ENCODE assay signal across 17 cellular contexts in genomic region chr4:105197777-105198176, GRCh38.
"Had no signal": no experiment of that assay in that cellular context is flagged by ENCODE, and none has a peak within 500 bp of the region (broad histone marks: within the 10 kb centered on the region; RNA-seq: fewer than 3 reads in every experiment).

No MANE protein-coding gene starts in this region.

- H3K4me3 ChIP-seq: adrenal gland, coronary artery, gastroesophageal sphincter, heart right ventricle, left lung had no signal

- DNase-seq: activated CD4-positive, alpha-beta T cell treated with anti-CD3 and anti-CD28 coated beads for 4 hours; activated CD8-positive, alpha-beta T cell treated with anti-CD3 and anti-CD28 coated beads for 36 hours; activated effector memory CD4-positive, alpha-beta T cell treated with Interleukin-2 at 50 U/mL for 16 hours; activated naive CD4-positive, alpha-beta T cell treated with anti-CD3 and anti-CD28 coated beads, Interleukin-2, amount 50 U/mL, for 16 hours; activated T-cell treated with anti-CD3 and anti-CD28 coated beads, Interleukin-2, amount 50 U/mL, for 4 hours; adrenal gland; caudate nucleus; effector CD4-positive, alpha-beta T cell; heart right ventricle; left lung; mammary epithelial cell; naive B cell; T-helper 17 cell had no signal

- ATAC-seq: activated CD8-positive, alpha-beta T cell treated with anti-CD3 and anti-CD28 coated beads for 36 hours; activated T-cell treated with anti-CD3 and anti-CD28 coated beads, Interleukin-2, amount 50 U/mL, for 4 hours; gastroesophageal sphincter; heart right ventricle; left lung; stimulated activated effector memory CD8-positive, alpha-beta T cell treated with anti-CD3 and anti-CD28 coated beads, Interleukin-12 subunit alpha, Interleukin-12 subunit beta, amount 100 ng/mL, for 72 hours; T-helper 17 cell; WTC11 had no signal
